8 cellular contexts compared by ENCODE assay signal in genomic region chr10:89836840-89837172, GRCh38.
DNase-seq lines count a peak whose midpoint lies in the region; ATAC-seq and TF ChIP-seq lines count a peak whose summit lies in the region.
"Had no signal": no experiment of that assay in that cellular context is flagged by ENCODE, and none has a peak within 500 bp of the region (broad histone marks: within the 10 kb centered on the region; RNA-seq: fewer than 3 reads in every experiment).

No MANE protein-coding gene starts in this region.

- H3K9me3 ChIP-seq in adipocyte (ENCODE audit: control insufficient read depth, low read length) (peaks cover 11% of the 10 kb centered on the region), stomach (peaks cover 0 to 8% (median 0%) of the 10 kb centered on the region in 4 donors)

- no peak for TF ChIP-seq POLR2A in stomach (IDR thresholded peaks at IDR 0.05)

- H3K4me1 ChIP-seq in adipocyte (ENCODE audit: control insufficient read depth, insufficient read depth, low read length), result no peaks in the 10 kb centered on the region
- H3K4me1 ChIP-seq in stomach, result peaks cover 8 to 14% (median 11%) of the 10 kb centered on the region in 4 donors

- intact Hi-C loops in left colon (cut with DNase I, micrococcal nuclease) (no loop called here), stomach (cut with DNase I; ENCODE audit: low total_unique reads) (no loop called here)

- 15 to 34% (median 23%) methylated on average over 13 of the region's 13 CpGs for WGBS in stomach, 5 donors

- peaks cover 11% of the 10 kb centered on the region for H3K27me3 ChIP-seq in adipocyte (replicated peaks; ENCODE audit: control insufficient read depth, insufficient read depth, low read length)
- H3K27me3 ChIP-seq in stomach, result peaks cover 0 to 18% (median 0%) of the 10 kb centered on the region in 3 donors

- H3K36me3 ChIP-seq in adipocyte (ENCODE audit: control insufficient read depth, insufficient read depth, low read length, severe bottlenecking), result no peaks in the 10 kb centered on the region
- H3K36me3 ChIP-seq in stomach, result no peaks in the 10 kb centered on the region

- DNase-seq in HFF-Myc (ENCODE audit: extremely low read depth, low read depth) (no peak), adipocyte (ENCODE audit: low read depth) (no peak), left colon (no peak), stomach (no peak), caudate nucleus (lab: John Stamatoyannopoulos, UW) (no peak), NCI-H524 (lab: John Stamatoyannopoulos, UW) (no peak)
- DNase-seq: NCI-H2029 treated with DMSO at 0.1 percent for 48 hours had no signal

- no peak for TF ChIP-seq EP300 in stomach (IDR thresholded peaks at IDR 0.05)

- peak overlapping the region; percentile 33 for H3K4me3 ChIP-seq in HFF-Myc (replicated peaks; ENCODE audit: low read depth, low read length)
- H3K4me3 ChIP-seq in adipocyte (ENCODE audit: low read length), result peak overlapping the region; percentile 84
- H3K4me3 ChIP-seq in stomach, result peak overlapping the region; percentile 59 to 69 (median 62)

- no peak for TF ChIP-seq CTCF in HFF-Myc (IDR thresholded peaks at IDR 0.05; ENCODE audit: low read depth, low read length, missing control alignments)
- no peak for TF ChIP-seq CTCF in stomach (IDR thresholded peaks at IDR 0.05)

- H3K27ac ChIP-seq in stomach (peak overlapping the region; percentile 47 to 83 (median 76)), caudate nucleus (ENCODE audit: low read depth, low read length) (no peak overlapping the region)

- ATAC-seq in left colon, result peak; percentile 48
- no peak for ATAC-seq in HG02870 (IDR thresholded peaks at IDR 0.05; ENCODE audit: unreplicated experiment)

- peak overlapping the region; percentile 78 for H3K9ac ChIP-seq in adipocyte (ENCODE audit: low read length)

Comparison
In these comparisons a context has a peak if more than half of its experiments do, and no peak if none do; other contexts are left out.
1. H3K4me3 ChIP-seq: peak in every context shown above with its lines; median percentile 84 in adipocyte; 62 in stomach; 33 in HFF-Myc.